ENCODE assay signal across 16 cellular contexts in genomic region chr4:36824682-36825081, GRCh38.
DNase-seq lines count a peak whose midpoint lies in the region; ATAC-seq, FAIRE-seq and TF ChIP-seq lines count a peak whose summit lies in the region.
"Had no signal": no experiment of that assay in that cellular context is flagged by ENCODE, and none has a peak within 500 bp of the region (broad histone marks: within the 10 kb centered on the region; RNA-seq: fewer than 3 reads in every experiment).

No MANE protein-coding gene starts in this region.

- H3K4me3 ChIP-seq in OCI-LY7 (ENCODE audit: low read depth, low read length, poor library complexity, severe bottlenecking) (no peak overlapping the region), keratinocyte (ENCODE audit: control insufficient read depth in 2 of 3, extremely low read depth in 1 of 3, insufficient read depth in 2 of 3, low read depth in 1 of 3, low read length in 3 of 3) (no peak overlapping the region)
- H3K4me3 ChIP-seq: BLaER1 treated with 17β-estradiol and CSF1 and Interleukin-3, amounts not matched to agents 10 nM and 100 nM; spleen had no signal

- H2AFZ ChIP-seq in OCI-LY7 (ENCODE audit: low read length) (no peak overlapping the region), keratinocyte (ENCODE audit: control insufficient read depth, low read length) (no peak overlapping the region)

- no peaks in the 10 kb centered on the region for H3K36me3 ChIP-seq in OCI-LY7 (ENCODE audit: insufficient read depth, low read length)
- H3K36me3 ChIP-seq in keratinocyte (ENCODE audit: control insufficient read depth in 2 of 2, extremely low read depth in 1 of 2, insufficient read depth in 2 of 2, low read length in 2 of 2), result no peaks in the 10 kb centered on the region
- H3K36me3 ChIP-seq: BLaER1 treated with 17β-estradiol and CSF1 and Interleukin-3, amounts not matched to agents 10 nM and 100 nM; spleen had no signal

- intact Hi-C loops in OCI-LY7 (cut with micrococcal nuclease; ENCODE audit: unreplicated experiment), result no loop called here
- intact Hi-C loops in activated CD8-positive, alpha-beta T cell treated with anti-CD3 and anti-CD28 coated beads for 36 hours (cut with micrococcal nuclease), result no loop called here

- POLR2A ChIA-PET in OCI-LY7 (lab: Charles Lee), result interaction anchor here (0.7 to 0.8 kb wide), 2 partner anchors 39 to 107 kb away, joined by 3 read pairs; no protein-coding TSS in a partner anchor
- POLR2A ChIA-PET in activated CD8-positive, alpha-beta T cell treated with anti-CD3 and anti-CD28 coated beads for 36 hours (lab: Charles Lee), result no interaction called here

- FAIRE-seq in keratinocyte (lab: Jason Lieb, UNC), result no peak

- CTCF ChIA-PET in OCI-LY7 (lab: Charles Lee; ENCODE audit: unreplicated experiment), result no interaction called here
- CTCF ChIA-PET in activated CD8-positive, alpha-beta T cell treated with anti-CD3 and anti-CD28 coated beads for 36 hours (lab: Charles Lee), result interaction anchor here (0.7 to 0.8 kb wide), 2 partner anchors 24 to 544 kb away, joined by 3 read pairs; no protein-coding TSS in a partner anchor

- DNase-seq in OCI-LY7 (ENCODE audit: low spot score), result peak; percentile 0
- no peak for DNase-seq in keratinocyte (ENCODE audit: low read depth, low spot score)
- no peak for DNase-seq in ureter (ENCODE audit: low spot score)
- no peak for DNase-seq in activated CD8-positive, alpha-beta T cell treated with anti-CD3 and anti-CD28 coated beads for 36 hours
- DNase-seq: activated effector memory CD4-positive, alpha-beta T cell treated with Interleukin-2 at 50 U/mL for 16 hours; amygdala; DMS79; NCI-H1417 treated with DMSO at 0.1 percent for 48 hours; SIG-M5; spleen had no signal

- dilution Hi-C loops in keratinocyte (cut with MboI; ENCODE audit: extremely low pct_ligation_motif_present, low sequenced_read_pairs), result no loop called here

- no peak overlapping the region for H3K27ac Mint-ChIP-seq in activated CD8-positive, alpha-beta T cell treated with anti-CD3 and anti-CD28 coated beads for 36 hours
- H3K27ac Mint-ChIP-seq: stimulated activated effector memory CD8-positive, alpha-beta T cell treated with anti-CD3 and anti-CD28 coated beads, Interleukin-12 subunit alpha, Interleukin-12 subunit beta, amount 100 ng/mL, for 72 hours had no signal

- no peak overlapping the region for H3K4me2 ChIP-seq in OCI-LY7 (ENCODE audit: low read length)
- H3K4me2 ChIP-seq in keratinocyte (ENCODE audit: control insufficient read depth, extremely low read depth, insufficient read depth, low read depth, low read length), result no peak overlapping the region
- H3K4me2 ChIP-seq: BLaER1 treated with 17β-estradiol and CSF1 and Interleukin-3, amounts not matched to agents 10 nM and 100 nM had no signal

- no peaks in the 10 kb centered on the region for H4K20me1 ChIP-seq in OCI-LY7 (ENCODE audit: insufficient read depth, low read length)
- H4K20me1 ChIP-seq in keratinocyte (ENCODE audit: control insufficient read depth, extremely low read depth, insufficient read depth, low read length), result no peaks in the 10 kb centered on the region
- H4K20me1 ChIP-seq: BLaER1 treated with 17β-estradiol and CSF1 and Interleukin-3, amounts not matched to agents 10 nM and 100 nM had no signal

- BruUV-seq in OCI-LY7 (replicated peaks; lab: Mats Ljungman, UMichigan), result no TSS peak

- H3K4me1 ChIP-seq in OCI-LY7 (ENCODE audit: insufficient read depth, low read length, poor library complexity, severe bottlenecking) (no peaks in the 10 kb centered on the region), keratinocyte (ENCODE audit: control insufficient read depth, extremely low read depth, insufficient read depth, low read length) (no peaks in the 10 kb centered on the region)
- H3K4me1 ChIP-seq: BLaER1 treated with 17β-estradiol and CSF1 and Interleukin-3, amounts not matched to agents 10 nM and 100 nM; spleen had no signal

- H3K79me2 ChIP-seq in OCI-LY7 (ENCODE audit: insufficient read depth, low read depth, low read length) (no peaks in the 10 kb centered on the region), keratinocyte (ENCODE audit: control insufficient read depth, insufficient read depth, low read length) (no peaks in the 10 kb centered on the region)

- H3K9me2 ChIP-seq in OCI-LY7 (ENCODE audit: insufficient read depth, low read length), result no peaks in the 10 kb centered on the region

- no peaks in the 10 kb centered on the region for H3K9me3 ChIP-seq in OCI-LY7 (ENCODE audit: low read length)
- H3K9me3 ChIP-seq in keratinocyte (ENCODE audit: control insufficient read depth, low read depth, low read length), result no peaks in the 10 kb centered on the region

- ATAC-seq in HG03521 (IDR thresholded peaks at IDR 0.05; ENCODE audit: unreplicated experiment) (peak; percentile 51), HG03565 (IDR thresholded peaks at IDR 0.05; ENCODE audit: unreplicated experiment) (no peak)
- no peak for ATAC-seq in activated CD8-positive, alpha-beta T cell treated with anti-CD3 and anti-CD28 coated beads for 36 hours
- ATAC-seq: activated CD4-positive, CD25-positive, alpha-beta regulatory T cell treated with anti-CD3 and anti-CD28 coated beads, Interleukin-2, amount 50 U/mL, for 24 hours had no signal

- no peaks in the 10 kb centered on the region for H3K36me3 Mint-ChIP-seq in activated CD8-positive, alpha-beta T cell treated with anti-CD3 and anti-CD28 coated beads for 36 hours (ENCODE audit: low read depth)
- H3K36me3 Mint-ChIP-seq: stimulated activated effector memory CD8-positive, alpha-beta T cell treated with anti-CD3 and anti-CD28 coated beads, Interleukin-12 subunit alpha, Interleukin-12 subunit beta, amount 100 ng/mL, for 72 hours had no signal

- TF ChIP-seq CTCF in GM12873 (IDR thresholded peaks at IDR 0.05; ENCODE audit: insufficient read depth, low read depth, low read length, missing control alignments) (peak; percentile 31), OCI-LY7 (conservative IDR thresholded peaks at IDR 0.05; ENCODE audit: low read length) (peak; percentile 49), keratinocyte (optimal IDR thresholded peaks at IDR 0.05 in 1 of 3, IDR thresholded peaks at IDR 0.05 in 1 of 3, conservative IDR thresholded peaks at IDR 0.05 in 1 of 3; ENCODE audit: extremely low read depth in 1 of 3, insufficient read depth in 2 of 3, low read length in 3 of 3) (peak; percentile 16 to 34 (median 22))
- no peak for TF ChIP-seq CTCF in activated CD8-positive, alpha-beta T cell treated with anti-CD3 and anti-CD28 coated beads for 36 hours (IDR thresholded peaks at IDR 0.05)

- H3K27ac ChIP-seq in OCI-LY7 (ENCODE audit: low read depth, low read length, poor library complexity, severe bottlenecking) (no peak overlapping the region), keratinocyte (ENCODE audit: control insufficient read depth, insufficient read depth, low read length) (no peak overlapping the region)
- H3K27ac ChIP-seq: BLaER1 treated with 17β-estradiol and CSF1 and Interleukin-3, amounts not matched to agents 10 nM and 100 nM; spleen had no signal

- H3K27me3 Mint-ChIP-seq in activated CD8-positive, alpha-beta T cell treated with anti-CD3 and anti-CD28 coated beads for 36 hours, result peaks cover 2% of the 10 kb centered on the region

- H3K4me1 Mint-ChIP-seq in activated CD8-positive, alpha-beta T cell treated with anti-CD3 and anti-CD28 coated beads for 36 hours (ENCODE audit: low read depth), result no peaks in the 10 kb centered on the region
- H3K4me1 Mint-ChIP-seq: stimulated activated effector memory CD8-positive, alpha-beta T cell treated with anti-CD3 and anti-CD28 coated beads, Interleukin-12 subunit alpha, Interleukin-12 subunit beta, amount 100 ng/mL, for 72 hours had no signal

- peaks cover 2% of the 10 kb centered on the region for H3K9me3 Mint-ChIP-seq in activated CD8-positive, alpha-beta T cell treated with anti-CD3 and anti-CD28 coated beads for 36 hours

- H3K4me3 Mint-ChIP-seq in activated CD8-positive, alpha-beta T cell treated with anti-CD3 and anti-CD28 coated beads for 36 hours, result no peak overlapping the region
- H3K4me3 Mint-ChIP-seq: stimulated activated effector memory CD8-positive, alpha-beta T cell treated with anti-CD3 and anti-CD28 coated beads, Interleukin-12 subunit alpha, Interleukin-12 subunit beta, amount 100 ng/mL, for 72 hours had no signal

- no peaks in the 10 kb centered on the region for H3K27me3 ChIP-seq in keratinocyte (ENCODE audit: control insufficient read depth, extremely low read depth, insufficient read depth, low read length)
- H3K27me3 ChIP-seq: BLaER1 treated with 17β-estradiol and CSF1 and Interleukin-3, amounts not matched to agents 10 nM and 100 nM; spleen had no signal

- no peaks in the 10 kb centered on the region for H3K9me1 ChIP-seq in keratinocyte (ENCODE audit: control insufficient read depth, extremely low read depth, insufficient read depth, low read length)

- H3K9ac ChIP-seq in keratinocyte (ENCODE audit: control insufficient read depth, extremely low read depth, insufficient read depth, low read length), result no peak overlapping the region
- H3K9ac ChIP-seq: BLaER1 treated with 17β-estradiol and CSF1 and Interleukin-3, amounts not matched to agents 10 nM and 100 nM had no signal
